ENCODE assay signal across 1 cellular context in genomic region chr19:9115307-9115813, GRCh38.
A peak's percentile ranks its signal among the peaks of the same experiment; 100 is the strongest.
TF ChIP-seq lines count a peak whose summit lies in the region.

Gene OR7G1 (minus strand): TSS chr19:9115763. CDS start chr19:9115763, 0 bp downstream.

TF ChIP-seq in K562, 482 proteins besides CTCF, POLR2A, EP300 and RAD21 (continued from another document and continues in another):
- TF ChIP-seq ZNF407 (IDR thresholded peaks at IDR 0.05; ENCODE audit: low read depth) (no peak), ZKSCAN8 (CRISPR knock-in tag; IDR thresholded peaks at IDR 0.05) (no peak), VEZF1 (CRISPR knock-in tag; IDR thresholded peaks at IDR 0.05) (no peak), BDP1 (IDR thresholded peaks at IDR 0.05; ENCODE audit: insufficient read depth, insufficient read length) (no peak), CBFA2T3 (IDR thresholded peaks at IDR 0.05) (peak; percentile 75), CCAR2 (IDR thresholded peaks at IDR 0.05; ENCODE audit: low read depth, low read length) (no peak), HLTF (IDR thresholded peaks at IDR 0.05) (no peak), BRF2 (IDR thresholded peaks at IDR 0.05; ENCODE audit: borderline replicate concordance, insufficient read depth, insufficient read length) (no peak), HNRNPH1 (optimal IDR thresholded peaks at IDR 0.05; ENCODE audit: low read depth, low read length) (no peak), RNF219 (CRISPR knock-in tag; IDR thresholded peaks at IDR 0.05) (no peak), ZNF263 (CRISPR knock-in tag; IDR thresholded peaks at IDR 0.05; ENCODE audit: borderline replicate concordance) (no peak), BMI1 (IDR thresholded peaks at IDR 0.05; ENCODE audit: low read length) (no peak), HMG20B (CRISPR knock-in tag; IDR thresholded peaks at IDR 0.05) (no peak), BRD9 (IDR thresholded peaks at IDR 0.05; ENCODE audit: low read depth, partially characterized antibody) (no peak), MECOM (CRISPR knock-in tag; IDR thresholded peaks at IDR 0.05) (no peak), BCL6 (CRISPR knock-in tag; IDR thresholded peaks at IDR 0.05) (no peak), ZNF668 (CRISPR knock-in tag; IDR thresholded peaks at IDR 0.05) (no peak), ZFP36 (IDR thresholded peaks at IDR 0.05; ENCODE audit: low read depth, low read length, partially characterized antibody) (no peak), CEBPZ (IDR thresholded peaks at IDR 0.05; ENCODE audit: borderline replicate concordance, low read depth, low read length) (no peak), ATF3 (IDR thresholded peaks at IDR 0.05) (no peak), ATF3 (CRISPR knock-in tag; conservative IDR thresholded peaks at IDR 0.05) (no peak), ZSCAN29 (IDR thresholded peaks at IDR 0.05) (no peak), TCF15 (CRISPR knock-in tag; IDR thresholded peaks at IDR 0.05) (no peak), RBM25 (IDR thresholded peaks at IDR 0.05; ENCODE audit: low read depth, low read length, severe bottlenecking) (no peak), TFE3 (CRISPR knock-in tag; IDR thresholded peaks at IDR 0.05) (no peak), EHMT2 (IDR thresholded peaks at IDR 0.05) (no peak), ZBTB17 (CRISPR knock-in tag; IDR thresholded peaks at IDR 0.05) (no peak), FOXA3 (CRISPR knock-in tag; conservative IDR thresholded peaks at IDR 0.05 in 1 of 2, IDR thresholded peaks at IDR 0.05 in 1 of 2) (no peak), HNRNPLL (IDR thresholded peaks at IDR 0.05; ENCODE audit: low read depth, low read length, poor library complexity, severe bottlenecking) (no peak), HOMEZ (CRISPR knock-in tag; IDR thresholded peaks at IDR 0.05) (no peak), EZH2 (IDR thresholded peaks at IDR 0.05; ENCODE audit: borderline replicate concordance, low read depth, low read length) (no peak), ZNF316 (IDR thresholded peaks at IDR 0.05) (no peak), ZFP91 (CRISPR knock-in tag; IDR thresholded peaks at IDR 0.05) (no peak)
